In the genomic region with DNA sequence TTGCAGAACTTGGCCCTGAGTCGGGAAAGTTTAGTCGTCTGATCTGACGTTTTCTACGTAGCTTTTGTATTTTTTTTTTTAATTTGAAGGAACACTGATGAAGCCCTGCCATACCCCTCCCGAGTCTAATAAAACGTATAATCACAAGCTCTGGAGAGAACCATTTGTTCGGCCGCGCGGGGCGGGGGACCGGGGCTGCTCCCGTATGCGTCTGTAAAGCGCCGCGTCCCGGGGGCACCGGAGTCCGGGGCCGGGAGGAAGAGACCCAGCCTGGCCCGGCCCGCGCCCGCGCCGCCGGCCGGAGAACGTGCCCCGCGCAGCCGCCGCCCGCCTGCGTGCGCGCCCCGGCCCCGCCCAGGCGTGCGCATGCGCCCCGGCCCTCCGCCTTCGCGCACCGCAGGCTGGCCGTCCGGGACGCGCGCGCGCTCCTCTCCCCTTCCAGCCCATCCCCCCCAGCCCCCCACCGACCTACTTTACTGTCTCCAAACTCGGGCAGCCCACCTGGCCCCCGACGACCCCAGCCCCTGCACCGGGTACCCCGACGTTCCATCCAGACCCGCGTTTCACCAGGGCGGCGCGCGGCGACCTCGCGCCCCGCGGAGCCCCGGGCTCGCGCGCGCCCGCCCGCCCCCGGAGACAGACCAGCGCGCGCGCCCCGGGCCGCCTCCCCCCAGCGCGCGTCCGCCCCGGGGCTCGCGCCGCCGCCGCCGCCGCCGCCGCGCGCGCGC, we compare ENCODE assay signal across 8 cellular contexts. TPM values are rescaled to one million over a fixed set of nuclear protein-coding genes. Genes with fewer than 3 reads are reported as not detected.
DNase-seq lines count a peak whose midpoint lies in the region; ATAC-seq, FAIRE-seq and TF ChIP-seq lines count a peak whose summit lies in the region.

No MANE protein-coding gene starts in this region.

- H3K4me3 ChIP-seq in LNCaP clone FGC (ENCODE audit: low read depth, low read length): peak overlapping the region; percentile 91
- H3K4me3 ChIP-seq in heart left ventricle: peak overlapping the region; percentile 46 to 97 (median 87)

- 0 to 1% (median 0%) methylated on average over 71 to 105 of the region's 105 CpGs for WGBS in adipose tissue, 3 donors
- 1% methylated on average over 37 to 105 of the region's 105 CpGs for WGBS in heart left ventricle, 4 donors

- TF ChIP-seq CTCF in LNCaP clone FGC (IDR thresholded peaks at IDR 0.05; ENCODE audit: control insufficient read depth, extremely low read depth, insufficient read depth) (no peak), heart left ventricle (IDR thresholded peaks at IDR 0.05) (no peak), progenitor cell of endocrine pancreas (IDR thresholded peaks at IDR 0.05; ENCODE audit: unreplicated experiment) (no peak)

- H3K27me3 ChIP-seq in heart left ventricle: no peaks in the 10 kb centered on the region

- peak overlapping the region; percentile 87 for H3K4me3 Mint-ChIP-seq in progenitor cell of endocrine pancreas (ENCODE audit: low read depth)

- H3K36me3 Mint-ChIP-seq in progenitor cell of endocrine pancreas (ENCODE audit: insufficient read depth): peaks cover 15% of the 10 kb centered on the region

- peaks cover 3 to 65% (median 31%) of the 10 kb centered on the region in 12 donors for H3K4me1 ChIP-seq in heart left ventricle

- intact Hi-C loops in heart left ventricle (cut with DNase I): loop anchor here in 8 of 10 donors (2.0 to 10.0 kb wide), 8 partner anchors 111 to 447 kb away; a partner anchor contains a TSS

- peak; percentile 59 for FAIRE-seq in urothelium cell line (lab: Jason Lieb, UNC)

- ATAC-seq in GM21737 (IDR thresholded peaks at IDR 0.05; ENCODE audit: unreplicated experiment): peak; percentile 44
- ATAC-seq in heart left ventricle: peak; percentile 43 to 83 (median 67)

- peak overlapping the region; percentile 83 for H3K27ac ChIP-seq in adipose tissue (ENCODE audit: low read depth, low read length)
- H3K27ac ChIP-seq in heart left ventricle: peak overlapping the region; percentile 86 to 99 (median 97)

- peak; percentile 52 for DNase-seq in DMS53 treated with DMSO at 0.1 percent for 48 hours (lab: John Stamatoyannopoulos, UW; ENCODE audit: unreplicated experiment)
- no peak for DNase-seq in LNCaP clone FGC (ENCODE audit: low read depth)
- DNase-seq in SW480 (ENCODE audit: low spot score): peak; percentile 61
- peak; percentile 76 to 90 (median 86) for DNase-seq in heart left ventricle
- DNase-seq in progenitor cell of endocrine pancreas (ENCODE audit: low spot score, unreplicated experiment): peak; percentile 39
- DNase-seq in urothelium cell line (ENCODE audit: low spot score): peak; percentile 97

- peak; percentile 36 to 77 for TF ChIP-seq POLR2A in heart left ventricle (IDR thresholded peaks at IDR 0.05)

- H3K36me3 ChIP-seq in heart left ventricle: peaks cover 5 to 30% (median 27%) of the 10 kb centered on the region in 9 donors

- H3K9me3 Mint-ChIP-seq in progenitor cell of endocrine pancreas (ENCODE audit: low read depth): no peaks in the 10 kb centered on the region

- H3K4me1 Mint-ChIP-seq in progenitor cell of endocrine pancreas (ENCODE audit: low read depth): peaks cover 7% of the 10 kb centered on the region

- H3K9me3 ChIP-seq in heart left ventricle: no peaks in the 10 kb centered on the region

- peak overlapping the region; percentile 93 for H3K27ac Mint-ChIP-seq in progenitor cell of endocrine pancreas

- H3K27me3 Mint-ChIP-seq in progenitor cell of endocrine pancreas: no peaks in the 10 kb centered on the region

RNA-seq across cellular contexts. Expression of a gene that starts 0.8 kb away (rescaled TPM):
- polyA plus RNA-seq in adipose tissue: 100 to 1,000 TPM in 2 of 3 donors, 10 to 100 TPM in 1; 68.2 to 122 (median 118) TPM
- 100 to 1,000 TPM; 138 to 201 (median 159) TPM for total RNA-seq in heart left ventricle
- 100 to 1,000 TPM; 134 to 251 TPM for polyA plus RNA-seq in heart left ventricle
- 126 and 132 TPM in 2 replicates for total RNA-seq in progenitor cell of endocrine pancreas

RNA-seq across cellular contexts. Expression of a gene that starts 14.3 kb away (rescaled TPM):
- polyA plus RNA-seq in adipose tissue: 10 to 100 TPM in 1 of 3 donors, 1 to 10 TPM in 1, under 1 TPM in 1; 0.34 to 16.3 (median 1.1) TPM
- total RNA-seq in heart left ventricle: 1 to 10 TPM in 2 of 9 donors, under 1 TPM in 2, not detected in 5; 0.19 to 2.4 (median 1.1) TPM
- 10 to 100 TPM in 1 of 2 donors, not detected in 1; 22.0 TPM for polyA plus RNA-seq in heart left ventricle
- 0.64 and 1.1 TPM in 2 replicates for total RNA-seq in progenitor cell of endocrine pancreas

RNA-seq across cellular contexts. Expression of a gene that starts 19.2 kb away (rescaled TPM):
- polyA plus RNA-seq in adipose tissue: 10 to 100 TPM; 12.9 to 92.4 (median 20.2) TPM
- 1 to 10 TPM; 2.8 to 9.0 (median 5.3) TPM for total RNA-seq in heart left ventricle
- 10 to 100 TPM in 1 of 2 donors, 1 to 10 TPM in 1; 4.8 to 10.5 TPM for polyA plus RNA-seq in heart left ventricle
- 123 and 132 TPM in 2 replicates for total RNA-seq in progenitor cell of endocrine pancreas

RNA-seq across cellular contexts. Expression of a gene that starts 24.0 kb away (rescaled TPM):
- polyA plus RNA-seq in adipose tissue (under 1 TPM in 1 of 3 donors, not detected in 2; 0.16 TPM), heart left ventricle (under 1 TPM in 1 of 2 donors, not detected in 1; 0.30 TPM)
- total RNA-seq in heart left ventricle (under 1 TPM in 1 of 9 donors, not detected in 8; 0.72 TPM), progenitor cell of endocrine pancreas (1.4 and 1.7 TPM in 2 replicates)

RNA-seq across cellular contexts. Expression of a gene that starts 39.4 kb away (rescaled TPM):
- not detected for polyA plus RNA-seq in adipose tissue
- total RNA-seq in heart left ventricle: not detected
- polyA plus RNA-seq in heart left ventricle: under 1 TPM in 1 of 2 donors, not detected in 1; 0.06 TPM
- not detected in 2 replicates for total RNA-seq in progenitor cell of endocrine pancreas

Comparison
In these comparisons a context has a peak if more than half of its experiments do, and no peak if none do; other contexts are left out.
1. RNA of a gene that starts 19.2 kb away (total RNA-seq): 123 to 132 TPM in progenitor cell of endocrine pancreas; 2.8 to 9.0 TPM in heart left ventricle; every median in the first group is over 10 times any median in the second.